32 cellular contexts compared by ENCODE assay signal in the genomic region with DNA sequence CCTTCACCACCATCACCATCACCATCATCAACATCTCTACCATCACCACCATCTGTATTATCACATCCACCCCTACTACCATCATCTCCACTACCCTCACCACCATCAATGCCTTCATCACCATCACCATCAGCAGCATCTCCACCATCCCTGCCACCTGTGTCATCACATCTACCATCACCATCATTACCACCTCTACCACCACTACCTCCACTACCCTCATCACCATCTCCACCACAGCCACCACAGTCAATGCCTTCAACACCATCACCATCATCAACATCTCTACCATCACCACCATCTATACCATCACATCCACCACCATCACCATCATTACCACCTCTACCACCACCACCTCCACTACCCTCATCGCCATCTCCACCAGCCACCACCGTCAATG.
"Had no signal": no experiment of that assay in that cellular context is flagged by ENCODE, and none has a peak within 500 bp of the region (broad histone marks: within the 10 kb centered on the region; RNA-seq: fewer than 3 reads in every experiment).

No MANE protein-coding gene starts in this region.

- H3K4me1 Mint-ChIP-seq: activated CD4-positive, alpha-beta T cell treated with anti-CD3 and anti-CD28 coated beads for 36 hours; activated CD4-positive, alpha-beta T cell treated with anti-CD3 and anti-CD28 coated beads, Interleukin-2, amount 10 ng/mL, durations not matched to agents 24 days and 14 days; activated naive CD4-positive, alpha-beta T cell treated with anti-CD3 and anti-CD28 coated beads, Interleukin-2, amount 10 ng/mL, durations not matched to agents 7 days and 5 days; central memory CD8-positive, alpha-beta T cell had no signal

- H3K9me3 ChIP-seq: gastrocnemius medialis, heart left ventricle had no signal

- H3K36me3 ChIP-seq: brain microvascular endothelial cell, gastrocnemius medialis, heart left ventricle had no signal

- FAIRE-seq: astrocyte, bronchial epithelial cell had no signal

- H3K27me3 ChIP-seq: dorsolateral prefrontal cortex had no signal

- DNase-seq: activated CD4-positive, alpha-beta memory T cell treated with anti-CD3 and anti-CD28 coated beads for 36 hours; activated CD4-positive, alpha-beta T cell treated with anti-CD3 and anti-CD28 coated beads for 36 hours; activated CD4-positive, alpha-beta T cell treated with anti-CD3 and anti-CD28 coated beads, Interleukin-2, amount 10 ng/mL, durations not matched to agents 24 days and 14 days; activated CD4-positive, CD25-positive, alpha-beta regulatory T cell; activated CD4-positive, CD25-positive, alpha-beta regulatory T cell treated with anti-CD3 and anti-CD28 coated beads, Interleukin-2, amount 50 U/mL, for 72 hours; activated CD8-positive, alpha-beta memory T cell treated with anti-CD3 and anti-CD28 coated beads, Interleukin-2, amount 50 U/mL, for 48 hours; activated gamma-delta T cell; activated naive CD4-positive, alpha-beta T cell; activated naive CD4-positive, alpha-beta T cell treated with anti-CD3 and anti-CD28 coated beads, Interleukin-2, amount 10 ng/mL, durations not matched to agents 7 days and 5 days; activated naive CD8-positive, alpha-beta T cell treated with anti-CD3 and anti-CD28 coated beads, Interleukin-2, amount 10 ng/mL, durations not matched to agents 7 days and 5 days; activated T-cell treated with anti-CD3 and anti-CD28 coated beads for 4 hours; activated T-cell treated with anti-CD3 and anti-CD28 coated beads, Interleukin-2, amount 50 U/mL, for 24 hours; activated T-cell treated with anti-CD3 and anti-CD28 coated beads, Interleukin-2, amount 50 U/mL, for 72 hours; anterior cingulate cortex; brain microvascular endothelial cell; dorsolateral prefrontal cortex; effector memory CD4-positive, alpha-beta T cell; endodermal cell; foreskin keratinocyte; gastrocnemius medialis; glutamatergic neuron; heart left ventricle; T-cell; T1000 had no signal

- H3K4me3 ChIP-seq: coronary artery, dorsolateral prefrontal cortex, gastrocnemius medialis, heart left ventricle had no signal

- H3K27me3 Mint-ChIP-seq: central memory CD8-positive, alpha-beta T cell had no signal

- H3K36me3 Mint-ChIP-seq: activated CD4-positive, alpha-beta memory T cell treated with anti-CD3 and anti-CD28 coated beads for 36 hours; activated naive CD4-positive, alpha-beta T cell treated with anti-CD3 and anti-CD28 coated beads, Interleukin-2, amount 10 ng/mL, durations not matched to agents 7 days and 5 days; activated naive CD4-positive, alpha-beta T cell treated with anti-CD3 and anti-CD28 coated beads, Interleukin-2, amount 50 U/mL, for 72 hours; T-cell had no signal

- H3K27ac Mint-ChIP-seq: activated CD4-positive, alpha-beta memory T cell treated with anti-CD3 and anti-CD28 coated beads for 36 hours; activated CD4-positive, alpha-beta T cell treated with anti-CD3 and anti-CD28 coated beads for 36 hours; activated CD4-positive, alpha-beta T cell treated with anti-CD3 and anti-CD28 coated beads, Interleukin-2, amount 10 ng/mL, durations not matched to agents 24 days and 14 days; activated naive CD4-positive, alpha-beta T cell treated with anti-CD3 and anti-CD28 coated beads, Interleukin-2, amount 10 ng/mL, durations not matched to agents 7 days and 5 days; activated naive CD4-positive, alpha-beta T cell treated with anti-CD3 and anti-CD28 coated beads, Interleukin-2, amount 50 U/mL, for 72 hours; activated naive CD8-positive, alpha-beta T cell treated with anti-CD3 and anti-CD28 coated beads, Interleukin-2, amount 10 ng/mL, durations not matched to agents 7 days and 5 days; activated T-cell treated with anti-CD3 and anti-CD28 coated beads, Interleukin-2, amount 50 U/mL, for 24 hours; activated T-cell treated with anti-CD3 and anti-CD28 coated beads, Interleukin-2, amount 50 U/mL, for 72 hours; dendritic cell treated with granulocyte-macrophage colony-stimulating factor and Interleukin-4, amounts not matched to agents 40 ng/mL and 50 ng/mL, for 4 days; endodermal cell; T-cell; T-helper 1 cell treated with Interleukin-12 subunit alpha and Interleukin-12 subunit beta and Interleukin-4 antibody, amounts not matched to agents 30 μg/mL and 1 μg/mL, for 36 hours had no signal

- ATAC-seq: activated CD4-positive, alpha-beta T cell treated with anti-CD3 and anti-CD28 coated beads for 36 hours; activated naive CD4-positive, alpha-beta T cell treated with anti-CD3 and anti-CD28 coated beads, Interleukin-2, amount 50 U/mL, for 72 hours; activated T-cell treated with anti-CD3 and anti-CD28 coated beads, Interleukin-2, amount 50 U/mL, for 72 hours; esophagus mucosa; foreskin keratinocyte; gastrocnemius medialis; heart left ventricle; T-cell had no signal

- H3K9me3 Mint-ChIP-seq: activated CD4-positive, alpha-beta memory T cell treated with anti-CD3 and anti-CD28 coated beads for 36 hours had no signal

- H3K27ac ChIP-seq: brain microvascular endothelial cell, coronary artery, dorsolateral prefrontal cortex, foreskin keratinocyte, gastrocnemius medialis, heart left ventricle had no signal

- H3K4me3 Mint-ChIP-seq: activated CD4-positive, alpha-beta memory T cell treated with anti-CD3 and anti-CD28 coated beads for 36 hours; activated CD4-positive, alpha-beta T cell treated with anti-CD3 and anti-CD28 coated beads for 36 hours; activated CD4-positive, alpha-beta T cell treated with anti-CD3 and anti-CD28 coated beads, Interleukin-2, amount 10 ng/mL, durations not matched to agents 24 days and 14 days; activated naive CD4-positive, alpha-beta T cell treated with anti-CD3 and anti-CD28 coated beads, Interleukin-2, amount 10 ng/mL, durations not matched to agents 7 days and 5 days; activated naive CD8-positive, alpha-beta T cell treated with anti-CD3 and anti-CD28 coated beads, Interleukin-2, amount 10 ng/mL, durations not matched to agents 7 days and 5 days; activated T-cell treated with anti-CD3 and anti-CD28 coated beads, Interleukin-2, amount 50 U/mL, for 24 hours; activated T-cell treated with anti-CD3 and anti-CD28 coated beads, Interleukin-2, amount 50 U/mL, for 72 hours; central memory CD8-positive, alpha-beta T cell; dendritic cell treated with granulocyte-macrophage colony-stimulating factor and Interleukin-4, amounts not matched to agents 40 ng/mL and 50 ng/mL, for 4 days; endodermal cell; T-cell; T-helper 1 cell treated with Interleukin-12 subunit alpha and Interleukin-12 subunit beta and Interleukin-4 antibody, amounts not matched to agents 30 μg/mL and 1 μg/mL, for 36 hours had no signal

- H3K4me1 ChIP-seq: foreskin keratinocyte had no signal
